ENCODE assay signal across 27 cellular contexts in the genomic region with DNA sequence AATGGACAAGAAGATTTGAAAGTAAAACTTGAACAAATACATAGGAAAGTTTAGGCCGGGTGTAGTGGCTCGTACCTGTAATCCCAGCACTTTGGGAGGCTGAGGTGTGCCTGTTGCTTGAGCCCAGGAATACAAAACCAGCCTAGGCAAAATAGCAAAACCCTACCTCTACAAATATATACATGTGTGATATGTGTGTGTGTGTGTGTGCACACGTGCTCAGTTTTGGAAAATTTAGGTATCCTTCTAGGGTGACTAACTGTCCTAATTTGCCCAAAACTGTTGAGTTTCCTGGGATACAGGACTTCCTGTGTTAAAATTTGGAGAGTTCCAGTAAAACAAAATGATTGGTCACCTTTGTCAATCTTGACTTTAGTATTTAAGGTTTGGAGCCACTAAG.
"Had no signal": no experiment of that assay in that cellular context is flagged by ENCODE, and none has a peak within 500 bp of the region (broad histone marks: within the 10 kb centered on the region; RNA-seq: fewer than 3 reads in every experiment).

No MANE protein-coding gene starts in this region.

- H3K27ac Mint-ChIP-seq: stimulated activated effector memory CD8-positive, alpha-beta T cell treated with anti-CD3 and anti-CD28 coated beads, Interleukin-12 subunit alpha, Interleukin-12 subunit beta, amount 100 ng/mL, for 72 hours; stimulated activated memory B cell treated with anti-CD40 and anti-IgM and Interleukin-4, amounts not matched to agents 10 μg/mL and 1 μg/mL and 100 μg/mL, for 72 hours; stimulated activated naive B cell treated with anti-CD40 and anti-IgM and Interleukin-4, amounts not matched to agents 10 μg/mL and 1 μg/mL and 100 μg/mL, for 72 hours; stimulated activated naive CD8-positive, alpha-beta T cell treated with anti-CD3 and anti-CD28 coated beads, Interleukin-15, amount 100 ng/mL, for 72 hours; stimulated activated naive CD8-positive, alpha-beta T cell treated with anti-CD3 and anti-CD28 coated beads, Interleukin-15, Interleukin-2, amounts not matched to agents 100 ng/mL and 50 ng/mL, for 24 hours; type B pancreatic cell had no signal

- H3K27ac ChIP-seq: stomach, suprapubic skin, testis, thoracic aorta, thyroid gland, tibial artery, tibial nerve, transverse colon, upper lobe of left lung, upper lobe of right lung, uterus, vagina had no signal

- DNase-seq: stimulated activated CD4-positive, alpha-beta T cell treated with anti-CD3 and anti-CD28 coated beads, Interleukin-2, amount 100 ng/mL, for 48 hours; stimulated activated CD4-positive, alpha-beta T cell treated with anti-CD3 and anti-CD28 coated beads, Interleukin-4, amount 100 ng/mL, for 1 hour; stimulated activated CD4-positive, alpha-beta T cell treated with anti-CD3 and anti-CD28 coated beads, Interleukin-4, amount 100 ng/mL, for 4 hours; stimulated activated CD8-positive, alpha-beta memory T cell treated with anti-CD3 and anti-CD28 coated beads, Interleukin-4, amount 100 ng/mL, for 48 hours; stimulated activated naive B cell treated with anti-CD40 and anti-IgM and Interleukin-4, amounts not matched to agents 10 μg/mL and 1 μg/mL and 100 μg/mL, for 72 hours; stimulated activated naive CD4-positive, alpha-beta T cell; stimulated activated naive CD4-positive, alpha-beta T cell treated with Interleukin-2 at 50 U/mL for 16 hours; stimulated activated naive CD8-positive, alpha-beta T cell treated with anti-CD3 and anti-CD28 coated beads, Interleukin-15, amount 100 ng/mL, for 72 hours; stimulated activated naive CD8-positive, alpha-beta T cell treated with anti-CD3 and anti-CD28 coated beads, Interleukin-15, Interleukin-2, amounts not matched to agents 100 U/mL and 50 U/mL, for 24 hours; stomach; substantia nigra; testis; thyroid gland; tibial artery; transverse colon; upper lobe of left lung; upper lobe of right lung; uterus had no signal

- H3K27me3 ChIP-seq: stomach, suprapubic skin, testis, thyroid gland, tibial artery, tibial nerve, transverse colon, upper lobe of left lung, upper lobe of right lung, uterus, vagina had no signal

- H3K27me3 Mint-ChIP-seq: stimulated activated memory B cell treated with anti-CD40 and anti-IgM and Interleukin-4, amounts not matched to agents 10 μg/mL and 1 μg/mL and 100 μg/mL, for 72 hours; stimulated activated naive B cell treated with anti-CD40 and anti-IgM and Interleukin-4, amounts not matched to agents 10 μg/mL and 1 μg/mL and 100 μg/mL, for 72 hours; stimulated activated naive CD8-positive, alpha-beta T cell treated with anti-CD3 and anti-CD28 coated beads, Interleukin-15, amount 100 ng/mL, for 72 hours; stimulated activated naive CD8-positive, alpha-beta T cell treated with anti-CD3 and anti-CD28 coated beads, Interleukin-15, Interleukin-2, amounts not matched to agents 100 ng/mL and 50 ng/mL, for 24 hours; type B pancreatic cell had no signal

- H3K4me1 Mint-ChIP-seq: stimulated activated effector memory CD8-positive, alpha-beta T cell treated with anti-CD3 and anti-CD28 coated beads, Interleukin-12 subunit alpha, Interleukin-12 subunit beta, amount 100 ng/mL, for 72 hours; stimulated activated memory B cell treated with anti-CD40 and anti-IgM and Interleukin-4, amounts not matched to agents 10 μg/mL and 1 μg/mL and 100 μg/mL, for 72 hours; stimulated activated naive B cell treated with anti-CD40 and anti-IgM and Interleukin-4, amounts not matched to agents 10 μg/mL and 1 μg/mL and 100 μg/mL, for 72 hours; stimulated activated naive CD8-positive, alpha-beta T cell treated with anti-CD3 and anti-CD28 coated beads, Interleukin-15, amount 100 ng/mL, for 72 hours had no signal

- H3K36me3 ChIP-seq: stomach, suprapubic skin, thoracic aorta, thyroid gland, tibial artery, tibial nerve, transverse colon, upper lobe of left lung, upper lobe of right lung, uterus, vagina had no signal

- H3K4me3 Mint-ChIP-seq: stimulated activated effector memory CD8-positive, alpha-beta T cell treated with anti-CD3 and anti-CD28 coated beads, Interleukin-12 subunit alpha, Interleukin-12 subunit beta, amount 100 ng/mL, for 72 hours; stimulated activated memory B cell treated with anti-CD40 and anti-IgM and Interleukin-4, amounts not matched to agents 10 μg/mL and 1 μg/mL and 100 μg/mL, for 72 hours; stimulated activated naive B cell treated with anti-CD40 and anti-IgM and Interleukin-4, amounts not matched to agents 10 μg/mL and 1 μg/mL and 100 μg/mL, for 72 hours; stimulated activated naive CD8-positive, alpha-beta T cell treated with anti-CD3 and anti-CD28 coated beads, Interleukin-15, amount 100 ng/mL, for 72 hours; stimulated activated naive CD8-positive, alpha-beta T cell treated with anti-CD3 and anti-CD28 coated beads, Interleukin-15, Interleukin-2, amounts not matched to agents 100 ng/mL and 50 ng/mL, for 24 hours; type B pancreatic cell had no signal

- FAIRE-seq: urothelium cell line had no signal

- H3K4me1 ChIP-seq: stomach, suprapubic skin, testis, thyroid gland, tibial artery, tibial nerve, transverse colon, upper lobe of left lung, upper lobe of right lung, uterus, vagina had no signal

- H3K36me3 Mint-ChIP-seq: stimulated activated effector memory CD8-positive, alpha-beta T cell treated with anti-CD3 and anti-CD28 coated beads, Interleukin-12 subunit alpha, Interleukin-12 subunit beta, amount 100 ng/mL, for 72 hours; stimulated activated memory B cell treated with anti-CD40 and anti-IgM and Interleukin-4, amounts not matched to agents 10 μg/mL and 1 μg/mL and 100 μg/mL, for 72 hours; stimulated activated naive B cell treated with anti-CD40 and anti-IgM and Interleukin-4, amounts not matched to agents 10 μg/mL and 1 μg/mL and 100 μg/mL, for 72 hours; type B pancreatic cell had no signal

- ATAC-seq: stimulated activated effector memory CD8-positive, alpha-beta T cell treated with anti-CD3 and anti-CD28 coated beads, Interleukin-12 subunit alpha, Interleukin-12 subunit beta, amount 100 ng/mL, for 72 hours; stimulated activated memory B cell treated with anti-CD40 and anti-IgM and Interleukin-4, amounts not matched to agents 10 μg/mL and 1 μg/mL and 100 μg/mL, for 72 hours; stimulated activated naive B cell treated with anti-CD40 and anti-IgM and Interleukin-4, amounts not matched to agents 10 μg/mL and 1 μg/mL and 100 μg/mL, for 72 hours; stimulated activated naive CD8-positive, alpha-beta T cell treated with anti-CD3 and anti-CD28 coated beads, Interleukin-15, amount 100 ng/mL, for 72 hours; stimulated activated naive CD8-positive, alpha-beta T cell treated with anti-CD3 and anti-CD28 coated beads, Interleukin-15, Interleukin-2, amounts not matched to agents 100 U/mL and 50 U/mL, for 24 hours; upper lobe of right lung had no signal

- H3K9me3 ChIP-seq: suprapubic skin, testis, thoracic aorta, thyroid gland, tibial artery, transverse colon, upper lobe of left lung, upper lobe of right lung, uterus, vagina had no signal

- H3K4me3 ChIP-seq: stomach, suprapubic skin, testis, thoracic aorta, thyroid gland, tibial artery, tibial nerve, transverse colon, upper lobe of left lung, upper lobe of right lung, uterus, vagina had no signal
